In the genomic region with DNA sequence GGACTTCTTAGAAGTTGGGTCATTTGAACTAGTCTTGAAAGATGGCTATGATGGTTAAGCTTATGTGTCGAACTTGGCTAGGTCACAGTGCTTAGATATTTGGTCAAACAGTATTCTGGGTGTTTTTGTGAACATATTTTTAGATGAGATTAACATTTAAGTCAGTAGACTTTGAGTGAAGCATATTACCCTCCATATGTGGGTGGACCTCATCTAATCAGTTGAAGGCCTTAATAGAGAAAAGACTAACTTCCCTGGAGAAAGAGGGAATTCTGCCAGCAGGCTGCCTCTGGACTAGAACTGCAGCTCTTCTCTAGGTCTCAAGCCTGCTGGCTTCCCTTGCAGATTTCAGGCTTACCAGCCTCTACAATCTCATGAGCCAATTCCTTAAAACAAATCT, we compare ENCODE assay signal across 27 cellular contexts.
"Had no signal": no experiment of that assay in that cellular context is flagged by ENCODE, and none has a peak within 500 bp of the region (broad histone marks: within the 10 kb centered on the region; RNA-seq: fewer than 3 reads in every experiment).

No MANE protein-coding gene starts in this region.

- FAIRE-seq: urothelium cell line had no signal

- DNase-seq: stimulated activated CD4-positive, alpha-beta T cell treated with anti-CD3 and anti-CD28 coated beads, Interleukin-2, amount 100 ng/mL, for 48 hours; stimulated activated CD4-positive, alpha-beta T cell treated with anti-CD3 and anti-CD28 coated beads, Interleukin-4, amount 100 ng/mL, for 1 hour; stimulated activated CD4-positive, alpha-beta T cell treated with anti-CD3 and anti-CD28 coated beads, Interleukin-4, amount 100 ng/mL, for 24 hours; stimulated activated CD4-positive, alpha-beta T cell treated with anti-CD3 and anti-CD28 coated beads, Interleukin-4, amount 100 ng/mL, for 4 hours; stimulated activated CD8-positive, alpha-beta memory T cell treated with anti-CD3 and anti-CD28 coated beads, Interleukin-4, amount 100 ng/mL, for 48 hours; stimulated activated naive B cell treated with anti-CD40 and anti-IgM and Interleukin-4, amounts not matched to agents 10 μg/mL and 1 μg/mL and 100 μg/mL, for 72 hours; stimulated activated naive CD4-positive, alpha-beta T cell; stimulated activated naive CD4-positive, alpha-beta T cell treated with Interleukin-2 at 50 U/mL for 16 hours; stimulated activated naive CD8-positive, alpha-beta T cell treated with anti-CD3 and anti-CD28 coated beads, Interleukin-15, amount 100 ng/mL, for 72 hours; stimulated activated naive CD8-positive, alpha-beta T cell treated with anti-CD3 and anti-CD28 coated beads, Interleukin-15, Interleukin-2, amounts not matched to agents 100 U/mL and 50 U/mL, for 24 hours; stomach; substantia nigra; testis; thyroid gland; tibial artery; transverse colon; trophoblast cell; upper lobe of left lung; upper lobe of right lung; uterus had no signal

- ATAC-seq: stimulated activated effector memory CD8-positive, alpha-beta T cell treated with anti-CD3 and anti-CD28 coated beads, Interleukin-12 subunit alpha, Interleukin-12 subunit beta, amount 100 ng/mL, for 72 hours; stimulated activated memory B cell treated with anti-CD40 and anti-IgM and Interleukin-4, amounts not matched to agents 10 μg/mL and 1 μg/mL and 100 μg/mL, for 72 hours; stimulated activated naive B cell treated with anti-CD40 and anti-IgM and Interleukin-4, amounts not matched to agents 10 μg/mL and 1 μg/mL and 100 μg/mL, for 72 hours; stimulated activated naive CD8-positive, alpha-beta T cell treated with anti-CD3 and anti-CD28 coated beads, Interleukin-15, amount 100 ng/mL, for 72 hours; stimulated activated naive CD8-positive, alpha-beta T cell treated with anti-CD3 and anti-CD28 coated beads, Interleukin-15, Interleukin-2, amounts not matched to agents 100 U/mL and 50 U/mL, for 24 hours; upper lobe of right lung had no signal

- H3K27me3 ChIP-seq: stomach, suprapubic skin, testis, thyroid gland, tibial artery, tibial nerve, transverse colon, upper lobe of left lung, upper lobe of right lung, uterus, vagina had no signal

- H3K4me1 ChIP-seq: testis, thyroid gland, uterus had no signal

- H3K36me3 ChIP-seq: stomach, suprapubic skin, thoracic aorta, thyroid gland, tibial artery, tibial nerve, transverse colon, upper lobe of left lung, upper lobe of right lung, uterus, vagina had no signal

- H3K9me3 ChIP-seq: stomach, suprapubic skin, testis, thoracic aorta, thyroid gland, tibial artery, tibial nerve, transverse colon, upper lobe of left lung, upper lobe of right lung, uterus, vagina had no signal

- H3K27ac ChIP-seq: stomach, suprapubic skin, testis, thoracic aorta, thyroid gland, tibial artery, tibial nerve, transverse colon, upper lobe of left lung, upper lobe of right lung, uterus, vagina had no signal

- H3K4me3 ChIP-seq: stomach, suprapubic skin, testis, thoracic aorta, thyroid gland, tibial artery, tibial nerve, transverse colon, upper lobe of left lung, upper lobe of right lung, uterus, vagina had no signal
